28 cellular contexts compared by ENCODE assay signal in the genomic region with DNA sequence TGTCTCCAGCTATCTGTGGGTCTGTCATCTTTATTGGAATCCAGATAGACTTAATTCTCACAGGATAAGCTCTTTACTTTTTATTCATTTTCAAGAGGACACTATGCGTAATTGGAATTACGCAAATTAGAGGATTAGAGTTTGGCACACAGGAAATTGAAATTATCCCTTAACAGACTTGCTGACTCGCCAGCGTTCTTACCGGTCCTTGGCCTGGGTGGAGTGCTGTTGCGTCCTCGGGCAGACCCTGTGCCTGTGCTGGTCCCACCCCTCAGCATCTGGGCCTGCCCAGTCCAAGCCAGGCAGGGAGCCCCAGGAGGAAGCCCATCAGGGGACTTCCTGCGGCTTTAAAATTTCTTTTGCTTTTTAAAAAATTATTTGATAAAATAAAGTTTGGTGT.
"Had no signal": no experiment of that assay in that cellular context is flagged by ENCODE, and none has a peak within 500 bp of the region (broad histone marks: within the 10 kb centered on the region; RNA-seq: fewer than 3 reads in every experiment).

No MANE protein-coding gene starts in this region.

- H3K4me3 ChIP-seq: Peyer's patch, SJSA1 had no signal

- DNase-seq: activated B cell treated with CpG ODN at 0.5 μM for 24 hours; activated CD4-positive, alpha-beta T cell treated with anti-CD3 and anti-CD28 coated beads for 1 hour; activated CD4-positive, alpha-beta T cell treated with anti-CD3 and anti-CD28 coated beads for 48 hours; activated CD4-positive, alpha-beta T cell treated with anti-CD3 and anti-CD28 coated beads, Interleukin-2, amount 50 U/mL, for 4 hours; activated CD8-positive, alpha-beta T cell treated with anti-CD3 and anti-CD28 coated beads for 36 hours; activated naive CD4-positive, alpha-beta T cell treated with anti-CD3 and anti-CD28 coated beads, Interleukin-2, amount 50 U/mL, for 16 hours; activated naive CD8-positive, alpha-beta T cell treated with anti-CD3 and anti-CD28 coated beads for 36 hours; activated T-cell treated with anti-CD3 and anti-CD28 coated beads, Interleukin-2, amount 50 U/mL, for 24 hours; amniotic stem cell; brain microvascular endothelial cell; central memory CD4-positive, alpha-beta T cell; Karpas-422; NCI-H1092 treated with DMSO at 0.1 percent for 48 hours; NCI-H1417; NCI-H146; NCI-H187; NCI-H2029 treated with DMSO at 0.1 percent for 48 hours; NCI-H2107; NCI-H2171; NCI-H510A; NCI-H526 treated with DMSO at 0.1 percent for 48 hours; NCI-H774; PC-3; Peyer's patch; RPMI8226; SHP77 treated with DMSO at 0.1 percent for 48 hours; SK-N-SH had no signal

- H3K9me3 ChIP-seq: Peyer's patch, SJSA1, SK-N-SH had no signal

- ATAC-seq: activated CD8-positive, alpha-beta T cell treated with anti-CD3 and anti-CD28 coated beads for 36 hours; PC-3 had no signal

- H3K36me3 ChIP-seq: brain microvascular endothelial cell, Peyer's patch, SJSA1 had no signal

- H3K27me3 ChIP-seq: brain microvascular endothelial cell, Peyer's patch, SJSA1 had no signal

- H3K27ac ChIP-seq: brain microvascular endothelial cell, Peyer's patch, SJSA1 had no signal

- H3K4me1 ChIP-seq: Peyer's patch, SJSA1 had no signal
